Comparison of ENCODE assay signal across 8 cellular contexts in the genomic region with DNA sequence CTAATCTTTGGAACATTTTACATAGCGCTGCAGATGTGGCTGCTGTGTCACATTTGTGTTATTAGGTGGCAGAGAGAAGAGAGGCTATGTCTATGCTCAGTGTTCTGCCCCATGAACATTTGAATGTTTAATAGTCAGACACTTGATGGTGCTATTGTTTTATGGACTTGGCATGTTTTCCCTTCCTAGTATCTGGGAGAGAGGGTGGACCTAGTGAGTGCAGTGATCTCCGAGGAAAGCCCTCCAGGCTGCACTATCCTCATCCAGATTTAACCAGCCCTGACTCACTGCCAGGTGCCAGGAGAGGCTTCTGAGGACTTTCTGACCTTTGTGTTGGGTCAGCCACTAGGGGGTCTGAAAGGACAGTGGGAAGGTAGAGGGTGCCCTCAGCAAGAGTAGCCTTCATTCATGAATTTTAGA. TPM values are rescaled to one million over a fixed set of nuclear protein-coding genes. Genes with fewer than 3 reads are reported as not detected.
A peak's percentile ranks its signal among the peaks of the same experiment; 100 is the strongest.
DNase-seq lines count a peak whose midpoint lies in the region; ATAC-seq, FAIRE-seq and TF ChIP-seq lines count a peak whose summit lies in the region.

No MANE protein-coding gene starts in this region.

- in situ Hi-C loops in astrocyte of the spinal cord (cut with HindIII; ENCODE audit: low sequenced_read_pairs) = no loop called here

- FAIRE-seq in RCC 7860 (lab: Jason Lieb, UNC) = no peak

- peak; percentile 7 for TF ChIP-seq CTCF in astrocyte of the spinal cord (IDR thresholded peaks at IDR 0.05; ENCODE audit: low read depth, low read length)

- peak; percentile 43 for DNase-seq in NCI-H82 (lab: John Stamatoyannopoulos, UW)
- DNase-seq in NCI-H82 treated with DMSO at 0.1 percent for 48 hours (lab: John Stamatoyannopoulos, UW; ENCODE audit: unreplicated experiment) = no peak
- DNase-seq in astrocyte of the spinal cord (ENCODE audit: low read depth, low spot score) = no peak
- peak; percentile 14 for DNase-seq in renal cortical epithelial cell (ENCODE audit: low read depth)
- DNase-seq in RCC 7860 (ENCODE audit: low spot score) = no peak
- DNase-seq in COR-L47 (lab: John Stamatoyannopoulos, UW) = no peak

- H3K4me3 ChIP-seq in astrocyte of the spinal cord (ENCODE audit: low read depth, low read length) = no peak overlapping the region

- peak; percentile 45 for ATAC-seq in HG03280 (IDR thresholded peaks at IDR 0.05; ENCODE audit: unreplicated experiment)
- ATAC-seq in GM18907 (IDR thresholded peaks at IDR 0.05; ENCODE audit: unreplicated experiment) = no peak

RNA-seq across cellular contexts. Expression of a gene that starts 24.3 kb away (rescaled TPM):
- total RNA-seq in renal cortical epithelial cell = 14.6 and 52.7 TPM in 2 replicates

RNA-seq across cellular contexts. Expression of a gene that starts 24.8 kb away (rescaled TPM):
- 1.0 and 7.1 TPM in 2 replicates for total RNA-seq in renal cortical epithelial cell

RNA-seq across cellular contexts. Expression of a gene that starts 46.5 kb away (rescaled TPM):
- 57.5 and 59.6 TPM in 2 replicates for total RNA-seq in renal cortical epithelial cell

Comparison
In these comparisons a context has a peak if more than half of its experiments do, and no peak if none do; other contexts are left out.
1. DNase-seq: peak in NCI-H82 (single experiment) and renal cortical epithelial cell (single experiment); none in NCI-H82 treated with DMSO at 0.1 percent for 48 hours (single experiment), astrocyte of the spinal cord (single experiment), RCC 7860 (single experiment) and COR-L47 (single experiment).